ENCODE assay signal across 20 cellular contexts in genomic region chr19:1228161-1228560, GRCh38. TPM values are rescaled to one million over a fixed set of nuclear protein-coding genes. Genes with fewer than 3 reads are reported as not detected.
A peak's percentile ranks its signal among the peaks of the same experiment; 100 is the strongest.
DNase-seq lines count a peak whose midpoint lies in the region; ATAC-seq, FAIRE-seq and TF ChIP-seq lines count a peak whose summit lies in the region.
"Had no signal": no experiment of that assay in that cellular context is flagged by ENCODE, and none has a peak within 500 bp of the region (broad histone marks: within the 10 kb centered on the region; RNA-seq: fewer than 3 reads in every experiment).

No MANE protein-coding gene starts in this region.

- H3K36me3 ChIP-seq in GM23338 (ENCODE audit: insufficient read depth) (no peaks in the 10 kb centered on the region), K562 (ENCODE audit: control insufficient read depth, insufficient read depth, low read length) (peaks cover 62% of the 10 kb centered on the region; the same call in 2 of the 3 replicates), neuronal stem cell (replicated peaks in 1 of 2; ENCODE audit: control insufficient read depth in 2 of 2, insufficient read depth in 2 of 2, low read length in 2 of 2) (peaks cover 25 to 75% of the 10 kb centered on the region in 2 donors), A673 (ENCODE audit: insufficient read depth, low read length, poor library complexity, severe bottlenecking) (peaks cover 13% of the 10 kb centered on the region)

- TF ChIP-seq EP300 in K562 (IDR thresholded peaks at IDR 0.05; ENCODE audit: low read length): no peak

- peaks cover 27% of the 10 kb centered on the region; the same call in 1 of the 2 replicates for H3F3A ChIP-seq in GM23338 (replicated peaks; ENCODE audit: low read depth)

- H3K4me1 Mint-ChIP-seq in GM23338: no peaks in the 10 kb centered on the region

- no peak overlapping the region for H3K27ac Mint-ChIP-seq in GM23338
- H3K27ac Mint-ChIP-seq: CD4-positive, alpha-beta T cell had no signal

- H3K27me3 ChIP-seq in GM23338 (ENCODE audit: insufficient read depth) (no peaks in the 10 kb centered on the region), K562 (ENCODE audit: control insufficient read depth in 2 of 2, insufficient read depth in 2 of 2, low read length in 2 of 2) (no peaks in the 10 kb centered on the region), neuronal stem cell (ENCODE audit: control insufficient read depth in 3 of 3, insufficient read depth in 3 of 3, low read depth in 1 of 3, low read length in 3 of 3) (no peaks in the 10 kb centered on the region), A673 (replicated peaks; ENCODE audit: insufficient read depth, low read depth, low read length, poor library complexity) (no peaks in the 10 kb centered on the region)

- H3K4me3 Mint-ChIP-seq in GM23338: no peak overlapping the region
- H3K4me3 Mint-ChIP-seq: CD4-positive, alpha-beta T cell had no signal

- CTCF ChIA-PET in K562 (lab: Yijun Ruan, JAX; ENCODE audit: low intra/inter-chr PET ratio) (no interaction called here), A673 (lab: Charles Lee) (interaction anchor here (0.7 kb wide), 1 partner anchor 58 kb away, joined by 6 read pairs; no protein-coding TSS in a partner anchor)

- no peak overlapping the region for H3K4ac ChIP-seq in neuronal stem cell (ENCODE audit: low read length)

- intact Hi-C loops in K562 (cut with micrococcal nuclease): no loop called here
- intact Hi-C loops in A673 (cut with micrococcal nuclease; ENCODE audit: unreplicated experiment): no loop called here

- H2BK12ac ChIP-seq in neuronal stem cell (ENCODE audit: low read length): no peak overlapping the region

- H4K8ac ChIP-seq in neuronal stem cell (ENCODE audit: low read depth, low read length): no peak overlapping the region

- DNase-seq in GM23338 (ENCODE audit: low spot score) (no peak), K562 (ENCODE audit: extremely low read depth in 1 of 4, low spot score in 3 of 4) (no peak), neuronal stem cell (ENCODE audit: low spot score) (no peak), A673 (ENCODE audit: low spot score) (no peak), SW 1271 (lab: John Stamatoyannopoulos, UW) (no peak), NCI-H510A treated with DMSO at 0.1 percent for 48 hours (lab: John Stamatoyannopoulos, UW) (no peak)
- DNase-seq: AML-193; Caco-2; CD4-positive, alpha-beta T cell; DMS153; DMS79; GDM1; IMR-90; Karpas-422; KBM-7 had no signal

- WGBS in K562 (ENCODE audit: insufficient coverage, low coverage, missing lambda C conversion rate): 97% methylated on average over 15 of the region's 39 CpGs
- no CpG with 5 or more reads among the region's 39 CpGs for WGBS in neuronal stem cell (ENCODE audit: extremely low coverage in 2 of 2, insufficient read length in 2 of 2, insufficient replicate concordance in 1 of 2), 2 donors

- H2AFZ ChIP-seq in GM23338: no peak overlapping the region
- H2AFZ ChIP-seq in K562 (ENCODE audit: low read depth, low read length): no peak overlapping the region
- H2AFZ ChIP-seq in neuronal stem cell (ENCODE audit: low read length): no peak overlapping the region

- no peak for TF ChIP-seq POLR2A in K562 (conservative IDR thresholded peaks at IDR 0.05)

- H2BK5ac ChIP-seq in neuronal stem cell (ENCODE audit: low read length): peak overlapping the region; percentile 5

- no peaks in the 10 kb centered on the region for H3K9me3 Mint-ChIP-seq in GM23338
- H3K9me3 Mint-ChIP-seq: CD4-positive, alpha-beta T cell had no signal

- H3K14ac ChIP-seq in neuronal stem cell (ENCODE audit: low read length): no peak overlapping the region

- H3K36me3 Mint-ChIP-seq in GM23338 (ENCODE audit: low read depth): peaks cover 8% of the 10 kb centered on the region

- H3K79me2 ChIP-seq in GM23338 (replicated peaks; ENCODE audit: insufficient read depth) (0 out of 2 replicates have a peak, but pooled peaks cover 6% of the 10 kb centered on the region), K562 (ENCODE audit: control insufficient read depth, insufficient read depth, low read length) (peaks cover 8% of the 10 kb centered on the region; the same call in 1 of the 3 replicates)

- H3K4me1 ChIP-seq in GM23338 (ENCODE audit: insufficient read depth): no peaks in the 10 kb centered on the region
- H3K4me1 ChIP-seq in K562 (replicated peaks in 1 of 2; ENCODE audit: control insufficient read depth in 2 of 2, insufficient read depth in 2 of 2, low read length in 2 of 2): peaks cover 0 to 63% of the 10 kb centered on the region in 2 experiments; a peak in 3 of 5 replicates
- H3K4me1 ChIP-seq in neuronal stem cell (ENCODE audit: control insufficient read depth in 2 of 2, insufficient read depth in 1 of 2, low read depth in 1 of 2, low read length in 2 of 2): no peaks in the 10 kb centered on the region
- no peaks in the 10 kb centered on the region for H3K4me1 ChIP-seq in A673 (ENCODE audit: insufficient read depth, low read length, poor library complexity, severe bottlenecking)
- H3K4me1 ChIP-seq: Caco-2, HAP-1 had no signal

- H3K9ac ChIP-seq in K562 (ENCODE audit: insufficient read depth in 1 of 2, low read depth in 2 of 2, low read length in 2 of 2): no peak overlapping the region
- no peak overlapping the region for H3K9ac ChIP-seq in neuronal stem cell (ENCODE audit: low read depth, low read length, poor library complexity)

- H4K91ac ChIP-seq in neuronal stem cell (ENCODE audit: low read depth, low read length, poor library complexity): peak overlapping the region; percentile 72

- H3K4me3 ChIP-seq in GM23338 (no peak overlapping the region), K562 (no peak overlapping the region), neuronal stem cell (ENCODE audit: low read length in 2 of 2) (no peak overlapping the region), A673 (ENCODE audit: low read depth, low read length, poor library complexity, severe bottlenecking) (no peak overlapping the region)
- H3K4me3 ChIP-seq: HAP-1 had no signal

- no peaks in the 10 kb centered on the region for H3K9me1 ChIP-seq in K562 (ENCODE audit: control insufficient read depth, insufficient read depth, low read length)

- in situ Hi-C loops in K562 (cut with MboI): loop anchor here (25.0 kb wide), 1 partner anchor 466 kb away; the partner anchor contains the start of gene MISP

- no peak overlapping the region for H2BK15ac ChIP-seq in neuronal stem cell (ENCODE audit: low read length)

- H2BK120ac ChIP-seq in neuronal stem cell (ENCODE audit: low read depth, low read length): no peak overlapping the region

- peaks cover 5% of the 10 kb centered on the region for H3K27me3 Mint-ChIP-seq in GM23338 (ENCODE audit: insufficient read depth, low read depth, poor library complexity)
- H3K27me3 Mint-ChIP-seq: CD4-positive, alpha-beta T cell had no signal

- POLR2A ChIA-PET in K562 (lab: Yijun Ruan, JAX): interaction anchor here (0.7 kb wide), 1 partner anchor 41 kb away, joined by 3 read pairs; the partner anchor contains the start of gene CIRBP
- POLR2A ChIA-PET in A673 (lab: Charles Lee; ENCODE audit: low non-redundant PET): no interaction called here

- no peak for FAIRE-seq in K562 (lab: Jason Lieb, UNC)
- FAIRE-seq: A204.1, GM12892 had no signal

- no peak for TF ChIP-seq RAD21 in K562 (CRISPR knock-in tag; conservative IDR thresholded peaks at IDR 0.05 in 1 of 2, IDR thresholded peaks at IDR 0.05 in 1 of 2)

- H3K9me2 ChIP-seq in GM23338 (ENCODE audit: insufficient read depth): no peaks in the 10 kb centered on the region

- no peak overlapping the region for H3K23ac ChIP-seq in neuronal stem cell (ENCODE audit: low read depth, low read length, poor library complexity)

- no peaks in the 10 kb centered on the region; the same call in 1 of the 2 replicates for H3K9me3 ChIP-seq in K562 (replicated peaks; ENCODE audit: control insufficient read depth, insufficient read depth, low read depth, low read length)
- no peaks in the 10 kb centered on the region for H3K9me3 ChIP-seq in neuronal stem cell (replicated peaks in 1 of 2; ENCODE audit: control insufficient read depth in 2 of 2, insufficient read depth in 1 of 2, low read depth in 1 of 2, low read length in 2 of 2)
- H3K9me3 ChIP-seq in A673 (ENCODE audit: low read depth, low read length, poor library complexity, severe bottlenecking): no peaks in the 10 kb centered on the region
- H3K9me3 ChIP-seq: Caco-2, HAP-1 had no signal

- peaks cover 29% of the 10 kb centered on the region for H3K79me1 ChIP-seq in neuronal stem cell (ENCODE audit: low read depth, low read length)

- H3K4me2 ChIP-seq in GM23338: no peak overlapping the region
- no peak overlapping the region for H3K4me2 ChIP-seq in K562 (ENCODE audit: insufficient read depth, low read length)
- H3K4me2 ChIP-seq in neuronal stem cell (ENCODE audit: insufficient read depth, low read length, poor library complexity, severe bottlenecking): no peak overlapping the region

- no peak overlapping the region for H3K18ac ChIP-seq in neuronal stem cell (ENCODE audit: low read length)

- no peak overlapping the region for H2AK5ac ChIP-seq in neuronal stem cell (ENCODE audit: low read depth, low read length)

- ATAC-seq in GM23338 (no peak), K562 (no peak)

- H4K20me1 ChIP-seq in GM23338 (replicated peaks; ENCODE audit: insufficient read depth) (peaks cover 4% of the 10 kb centered on the region), K562 (replicated peaks; ENCODE audit: control insufficient read depth, insufficient read depth, low read length) (no peaks in the 10 kb centered on the region)

- 0 out of 2 replicates have a peak overlapping the region, but pooled peaks have one; percentile 55 for H3K27ac ChIP-seq in GM23338 (ENCODE audit: low read depth)
- H3K27ac ChIP-seq in K562 (ENCODE audit: extremely low read depth, low read depth, low read length): no peak overlapping the region
- H3K27ac ChIP-seq in neuronal stem cell (replicated peaks; ENCODE audit: low read length): no peak overlapping the region
- H3K27ac ChIP-seq in A673 (ENCODE audit: low read depth, low read length, poor library complexity, severe bottlenecking): no peak overlapping the region
- H3K27ac ChIP-seq: C4-2B, HL-60 had no signal

- TF ChIP-seq CTCF in GM23338 (conservative IDR thresholded peaks at IDR 0.05; ENCODE audit: low read depth in 2 of 2) (no peak), K562 (IDR thresholded peaks at IDR 0.05 in 2 of 3, conservative IDR thresholded peaks at IDR 0.05 in 1 of 3; ENCODE audit: insufficient read depth in 2 of 3, low read depth in 1 of 3, low read length in 3 of 3) (no peak), A673 (conservative IDR thresholded peaks at IDR 0.05; ENCODE audit: low read depth, low read length) (no peak)

- BruUV-seq in K562 (replicated peaks; lab: Mats Ljungman, UMichigan): no TSS peak
- no TSS peak for BruUV-seq in A673 (replicated peaks; lab: Mats Ljungman, UMichigan)

RNA-seq across cellular contexts. Expression of gene CBARP, which starts 9.6 kb away (rescaled TPM):
- total RNA-seq in GM23338 (2014; rRNA removed; shearing (Covaris generic)): 10.8 and 14.1 TPM in 2 replicates
- polyA plus RNA-seq in GM23338 (2016; fragmentation: Nextera tagmentation; extraction: Ambion mirVana): 2.0 TPM in 2 replicates
- 2.8 and 13.5 TPM in 2 replicates for total RNA-seq in K562 (2011; cell fraction: chromatin; rRNA removed; ENCODE audit: low replicate concordance)
- 11.4 and 15.2 TPM in 2 replicates for total RNA-seq in K562 (2011; cell fraction: nucleolus; rRNA removed)
- total RNA-seq in K562 (2011; cell fraction: nucleoplasm; rRNA removed): 4.2 and 6.2 TPM in 2 replicates
- 3.7 and 3.8 TPM in 2 replicates for total RNA-seq in K562 (2014; rRNA removed)
- 0.18 TPM in 1 of 2 replicates, not detected in the other for total RNA-seq in K562 (2014; rRNA removed; fragmentation: Illumina TruSeq; extraction: Trizol)
- total RNA-seq in K562 (2015; rRNA removed; fragmentation: Illumina TruSeq; extraction: Trizol): 1.3 and 1.4 TPM in 2 replicates
- total RNA-seq in K562 (2021): 6.6 and 8.9 TPM in 2 replicates
- polyA plus RNA-seq in K562 (2011; rRNA removed): 0.98 and 1.2 TPM in 2 replicates
- 0.84 and 4.5 TPM in 2 replicates for polyA plus RNA-seq in K562 (2011; cell fraction: cytosol; rRNA removed)
- 8.2 and 25.4 TPM in 2 replicates for polyA plus RNA-seq in K562 (2011; cell fraction: nucleus; rRNA removed)
- polyA plus RNA-seq in K562 (2012): 3.1 and 3.3 TPM in 2 replicates
- 0.25 and 2.3 TPM in 2 replicates for polyA plus RNA-seq in K562 (2014; fragmentation: Illumina TruSeq; extraction: Trizol)
- polyA plus RNA-seq in K562 (2014; fragmentation: Nextera tagmentation; extraction: Ambion mirVana): under 1 TPM in 1 of 2 experiments, not detected in 1; 0.03 TPM
- polyA plus RNA-seq in K562 (2014; rRNA removed): 5.8 and 6.3 TPM in 2 replicates
- 0.11 and 0.15 TPM in 2 replicates for polyA minus RNA-seq in K562 (2011; rRNA and poly(A)+ RNA removed)
- 2.9 and 3.0 TPM in 2 replicates for polyA minus RNA-seq in K562 (2011; cell fraction: cytosol; rRNA and poly(A)+ RNA removed)
- polyA minus RNA-seq in K562 (2011; cell fraction: nucleus; rRNA and poly(A)+ RNA removed): 3.0 and 3.8 TPM in 2 replicates
- polyA plus RNA-seq in neuronal stem cell (2013, experiment 1 of 2): 14.0 TPM
- 12.8 TPM for polyA plus RNA-seq in neuronal stem cell (2013, experiment 2 of 2)
- total RNA-seq in A673 (2021): 13.3 and 15.0 TPM in 2 replicates

RNA-seq across cellular contexts. Expression of gene ATP5F1D, which starts 13.4 kb away (rescaled TPM):
- 78.7 and 139 TPM in 2 replicates for total RNA-seq in GM23338 (2014; rRNA removed; shearing (Covaris generic))
- polyA plus RNA-seq in GM23338 (2016; fragmentation: Nextera tagmentation; extraction: Ambion mirVana) (396 and 420 TPM in 2 replicates), K562 (2011; rRNA removed) (36.8 and 58.7 TPM in 2 replicates), K562 (2014; fragmentation: Illumina TruSeq; extraction: Trizol) (18.7 and 106 TPM in 2 replicates), K562 (2014; fragmentation: Nextera tagmentation; extraction: Ambion mirVana) (10 to 100 TPM in 1 of 2 experiments, 1 to 10 TPM in 1; 9.7 to 23.3 TPM), K562 (2014; rRNA removed) (233 and 236 TPM in 2 replicates)
- 42.1 and 110 TPM in 2 replicates for total RNA-seq in K562 (2011; cell fraction: chromatin; rRNA removed; ENCODE audit: low replicate concordance)
- total RNA-seq in K562 (2011; cell fraction: nucleolus; rRNA removed): 116 and 129 TPM in 2 replicates
- total RNA-seq in K562 (2011; cell fraction: nucleoplasm; rRNA removed): 74.0 and 85.6 TPM in 2 replicates
- total RNA-seq in K562 (2014; rRNA removed) (135 and 145 TPM in 2 replicates), K562 (2014; rRNA removed; fragmentation: Illumina TruSeq; extraction: Trizol) (3.9 and 4.6 TPM in 2 replicates), K562 (2015; rRNA removed; fragmentation: Illumina TruSeq; extraction: Trizol) (65.2 and 73.0 TPM in 2 replicates), K562 (2021) (409 and 434 TPM in 2 replicates), A673 (2021) (237 and 250 TPM in 2 replicates)
- 119 and 471 TPM in 2 replicates for polyA plus RNA-seq in K562 (2011; cell fraction: cytosol; rRNA removed)
- polyA plus RNA-seq in K562 (2011; cell fraction: nucleus; rRNA removed): 90.5 and 137 TPM in 2 replicates
- polyA plus RNA-seq in K562 (2012): 278 and 318 TPM in 2 replicates
- 16.5 and 29.9 TPM in 2 replicates for polyA minus RNA-seq in K562 (2011; rRNA and poly(A)+ RNA removed)
- 115 and 175 TPM in 2 replicates for polyA minus RNA-seq in K562 (2011; cell fraction: cytosol; rRNA and poly(A)+ RNA removed)
- 28.8 and 35.8 TPM in 2 replicates for polyA minus RNA-seq in K562 (2011; cell fraction: nucleus; rRNA and poly(A)+ RNA removed)
- polyA plus RNA-seq in neuronal stem cell (2013, experiment 1 of 2): 106 TPM
- 101 TPM for polyA plus RNA-seq in neuronal stem cell (2013, experiment 2 of 2)

RNA-seq across cellular contexts. Expression of gene MIDN, which starts 20.2 kb away (rescaled TPM):
- total RNA-seq in GM23338 (2014; rRNA removed; shearing (Covaris generic)): 84.5 and 113 TPM in 2 replicates
- 28.6 and 33.3 TPM in 2 replicates for polyA plus RNA-seq in GM23338 (2016; fragmentation: Nextera tagmentation; extraction: Ambion mirVana)
- 30.7 and 106 TPM in 2 replicates for total RNA-seq in K562 (2011; cell fraction: chromatin; rRNA removed; ENCODE audit: low replicate concordance)
- total RNA-seq in K562 (2011; cell fraction: nucleolus; rRNA removed): 81.7 and 90.7 TPM in 2 replicates
- total RNA-seq in K562 (2011; cell fraction: nucleoplasm; rRNA removed): 55.1 and 88.1 TPM in 2 replicates
- 13.5 and 20.8 TPM in 2 replicates for total RNA-seq in K562 (2014; rRNA removed)
- total RNA-seq in K562 (2014; rRNA removed; fragmentation: Illumina TruSeq; extraction: Trizol): 3.9 and 4.8 TPM in 2 replicates
- total RNA-seq in K562 (2015; rRNA removed; fragmentation: Illumina TruSeq; extraction: Trizol): 10.1 and 11.0 TPM in 2 replicates
- 120 and 121 TPM in 2 replicates for total RNA-seq in K562 (2021)
- polyA plus RNA-seq in K562 (2011; rRNA removed): 7.0 and 10.2 TPM in 2 replicates
- polyA plus RNA-seq in K562 (2011; cell fraction: cytosol; rRNA removed): 14.0 and 26.8 TPM in 2 replicates
- polyA plus RNA-seq in K562 (2011; cell fraction: nucleus; rRNA removed): 44.8 and 87.0 TPM in 2 replicates
- polyA plus RNA-seq in K562 (2012): 29.5 and 39.8 TPM in 2 replicates
- polyA plus RNA-seq in K562 (2014; fragmentation: Illumina TruSeq; extraction: Trizol): 20.5 and 38.3 TPM in 2 replicates
- 1 to 10 TPM in 1 of 2 experiments, under 1 TPM in 1; 0.17 to 1.5 TPM for polyA plus RNA-seq in K562 (2014; fragmentation: Nextera tagmentation; extraction: Ambion mirVana)
- polyA plus RNA-seq in K562 (2014; rRNA removed): 41.3 and 44.6 TPM in 2 replicates
- polyA minus RNA-seq in K562 (2011; rRNA and poly(A)+ RNA removed): 2.7 and 3.0 TPM in 2 replicates
- 29.9 and 43.2 TPM in 2 replicates for polyA minus RNA-seq in K562 (2011; cell fraction: cytosol; rRNA and poly(A)+ RNA removed)
- polyA minus RNA-seq in K562 (2011; cell fraction: nucleus; rRNA and poly(A)+ RNA removed): 28.0 and 34.2 TPM in 2 replicates
- polyA plus RNA-seq in neuronal stem cell (2013, experiment 1 of 2): 98.3 TPM
- polyA plus RNA-seq in neuronal stem cell (2013, experiment 2 of 2): 99.9 TPM
- 156 and 169 TPM in 2 replicates for total RNA-seq in A673 (2021)

RNA-seq across cellular contexts. Expression of gene STK11, which starts 22.6 kb away (rescaled TPM):
- total RNA-seq in GM23338 (2014; rRNA removed; shearing (Covaris generic)): 84.4 and 96.5 TPM in 2 replicates
- polyA plus RNA-seq in GM23338 (2016; fragmentation: Nextera tagmentation; extraction: Ambion mirVana) (19.4 and 23.7 TPM in 2 replicates), K562 (2011; rRNA removed) (31.2 and 34.3 TPM in 2 replicates), K562 (2014; fragmentation: Illumina TruSeq; extraction: Trizol) (22.0 and 39.1 TPM in 2 replicates), K562 (2014; fragmentation: Nextera tagmentation; extraction: Ambion mirVana) (under 1 TPM; 0.15 to 1.00 TPM), K562 (2014; rRNA removed) (69.4 and 79.9 TPM in 2 replicates)
- total RNA-seq in K562 (2011; cell fraction: chromatin; rRNA removed; ENCODE audit: low replicate concordance): 76.0 and 175 TPM in 2 replicates
- total RNA-seq in K562 (2011; cell fraction: nucleolus; rRNA removed): 128 and 133 TPM in 2 replicates
- 58.7 and 79.5 TPM in 2 replicates for total RNA-seq in K562 (2011; cell fraction: nucleoplasm; rRNA removed)
- total RNA-seq in K562 (2014; rRNA removed) (96.5 and 102 TPM in 2 replicates), K562 (2014; rRNA removed; fragmentation: Illumina TruSeq; extraction: Trizol) (28.9 and 31.7 TPM in 2 replicates), K562 (2015; rRNA removed; fragmentation: Illumina TruSeq; extraction: Trizol) (40.6 and 43.2 TPM in 2 replicates), K562 (2021) (76.3 and 89.6 TPM in 2 replicates), A673 (2021) (64.9 and 73.2 TPM in 2 replicates)
- polyA plus RNA-seq in K562 (2011; cell fraction: cytosol; rRNA removed): 37.0 and 67.8 TPM in 2 replicates
- polyA plus RNA-seq in K562 (2011; cell fraction: nucleus; rRNA removed): 127 and 182 TPM in 2 replicates
- polyA plus RNA-seq in K562 (2012): 49.5 and 76.3 TPM in 2 replicates
- 38.2 and 43.6 TPM in 2 replicates for polyA minus RNA-seq in K562 (2011; rRNA and poly(A)+ RNA removed)
- polyA minus RNA-seq in K562 (2011; cell fraction: cytosol; rRNA and poly(A)+ RNA removed): 33.9 and 37.0 TPM in 2 replicates
- polyA minus RNA-seq in K562 (2011; cell fraction: nucleus; rRNA and poly(A)+ RNA removed): 34.3 and 36.1 TPM in 2 replicates
- polyA plus RNA-seq in neuronal stem cell (2013, experiment 1 of 2): 35.0 TPM
- 34.0 TPM for polyA plus RNA-seq in neuronal stem cell (2013, experiment 2 of 2)

RNA-seq across cellular contexts. Expression of gene CIRBP, which starts 41.0 kb away (rescaled TPM):
- total RNA-seq in GM23338 (2014; rRNA removed; shearing (Covaris generic)): 152 and 202 TPM in 2 replicates
- polyA plus RNA-seq in GM23338 (2016; fragmentation: Nextera tagmentation; extraction: Ambion mirVana): 153 and 160 TPM in 2 replicates
- 283 and 504 TPM in 2 replicates for total RNA-seq in K562 (2011; cell fraction: chromatin; rRNA removed; ENCODE audit: low replicate concordance)
- total RNA-seq in K562 (2011; cell fraction: nucleolus; rRNA removed): 457 and 483 TPM in 2 replicates
- 431 and 450 TPM in 2 replicates for total RNA-seq in K562 (2011; cell fraction: nucleoplasm; rRNA removed)
- 168 and 249 TPM in 2 replicates for total RNA-seq in K562 (2014; rRNA removed)
- total RNA-seq in K562 (2014; rRNA removed; fragmentation: Illumina TruSeq; extraction: Trizol): 189 and 200 TPM in 2 replicates
- total RNA-seq in K562 (2015; rRNA removed; fragmentation: Illumina TruSeq; extraction: Trizol): 176 and 206 TPM in 2 replicates
- total RNA-seq in K562 (2021): 181 and 222 TPM in 2 replicates
- polyA plus RNA-seq in K562 (2011; rRNA removed): 124 and 166 TPM in 2 replicates
- 92.3 and 201 TPM in 2 replicates for polyA plus RNA-seq in K562 (2011; cell fraction: cytosol; rRNA removed)
- 882 and 1,025 TPM in 2 replicates for polyA plus RNA-seq in K562 (2011; cell fraction: nucleus; rRNA removed)
- polyA plus RNA-seq in K562 (2012): 288 and 291 TPM in 2 replicates
- 222 and 345 TPM in 2 replicates for polyA plus RNA-seq in K562 (2014; fragmentation: Illumina TruSeq; extraction: Trizol)
- polyA plus RNA-seq in K562 (2014; fragmentation: Nextera tagmentation; extraction: Ambion mirVana): 10 to 100 TPM; 20.5 to 21.4 TPM
- polyA plus RNA-seq in K562 (2014; rRNA removed): 306 and 327 TPM in 2 replicates
- 46.9 and 50.4 TPM in 2 replicates for polyA minus RNA-seq in K562 (2011; rRNA and poly(A)+ RNA removed)
- 50.4 and 50.8 TPM in 2 replicates for polyA minus RNA-seq in K562 (2011; cell fraction: cytosol; rRNA and poly(A)+ RNA removed)
- polyA minus RNA-seq in K562 (2011; cell fraction: nucleus; rRNA and poly(A)+ RNA removed): 117 and 135 TPM in 2 replicates
- 218 TPM for polyA plus RNA-seq in neuronal stem cell (2013, experiment 1 of 2)
- polyA plus RNA-seq in neuronal stem cell (2013, experiment 2 of 2): 217 TPM
- 287 and 386 TPM in 2 replicates for total RNA-seq in A673 (2021)
